ENCODE assay signal across 9 cellular contexts in the genomic region with DNA sequence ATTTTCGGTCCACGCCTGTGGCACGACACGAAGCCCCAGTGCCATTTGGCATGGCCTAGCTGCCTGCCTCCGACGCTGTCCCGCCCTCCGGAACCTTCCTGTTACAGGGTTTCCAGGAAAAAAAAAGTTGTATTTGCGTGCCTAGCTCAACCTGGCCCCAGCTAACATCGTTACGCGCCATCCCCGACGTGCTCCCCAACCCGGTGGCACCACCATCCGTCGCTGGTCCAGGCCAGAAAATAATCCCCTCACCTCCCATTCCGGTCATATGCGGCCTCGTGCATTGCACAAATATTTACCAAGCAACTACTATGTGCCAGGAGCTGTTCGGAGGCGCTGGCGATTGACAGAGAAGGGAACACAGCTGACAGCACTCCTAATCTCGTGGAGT. TPM values are rescaled to one million over a fixed set of nuclear protein-coding genes. Genes with fewer than 3 reads are reported as not detected.
A peak's percentile ranks its signal among the peaks of the same experiment; 100 is the strongest.
DNase-seq lines count a peak whose midpoint lies in the region; ATAC-seq and TF ChIP-seq lines count a peak whose summit lies in the region.
"Had no signal": no experiment of that assay in that cellular context is flagged by ENCODE, and none has a peak within 500 bp of the region (broad histone marks: within the 10 kb centered on the region; RNA-seq: fewer than 3 reads in every experiment).

No MANE protein-coding gene starts in this region.

- no peaks in the 10 kb centered on the region for H3K79me1 ChIP-seq in trophoblast cell (ENCODE audit: low read length)

- H3K14ac ChIP-seq in trophoblast cell (ENCODE audit: low read length), result no peak overlapping the region

- H3K79me2 ChIP-seq in trophoblast cell (ENCODE audit: control insufficient read depth, insufficient read depth, low read length, poor library complexity), result no peaks in the 10 kb centered on the region

- H3K4me2 ChIP-seq in trophoblast cell (ENCODE audit: low read length), result peak overlapping the region; percentile 71

- DNase-seq in DMS53 (lab: John Stamatoyannopoulos, UW) (peak; percentile 86), RWPE2 (ENCODE audit: low spot score) (no peak), esophagus squamous epithelium (lab: John Stamatoyannopoulos, UW) (no peak), trophoblast cell (no peak), ecto neural progenitor cell (ENCODE audit: low spot score) (no peak), amygdala (lab: John Stamatoyannopoulos, UW) (no peak), ureter (ENCODE audit: low spot score) (no peak)

- 9 to 42% methylated on average over 5 to 21 of the region's 24 CpGs for WGBS in esophagus squamous epithelium, 2 donors
- no CpG with 5 or more reads among the region's 24 CpGs for WGBS in trophoblast cell (ENCODE audit: extremely low coverage, insufficient coverage, insufficient read length)

- no peak for TF ChIP-seq CTCF in RWPE2 (IDR thresholded peaks at IDR 0.05; ENCODE audit: poor library complexity, severe bottlenecking)
- no peak for TF ChIP-seq CTCF in esophagus squamous epithelium (IDR thresholded peaks at IDR 0.05)

- no peak overlapping the region for H3K9ac ChIP-seq in trophoblast cell (ENCODE audit: low read length)

- H2AFZ ChIP-seq in trophoblast cell (ENCODE audit: insufficient read depth, low read length, poor library complexity), result no peak overlapping the region

- ATAC-seq in RWPE2 (ENCODE audit: low read depth) (no peak), HG02938 (IDR thresholded peaks at IDR 0.05; ENCODE audit: unreplicated experiment) (no peak)

- H3K9me3 ChIP-seq in RWPE2 (ENCODE audit: severe bottlenecking) (no peaks in the 10 kb centered on the region), esophagus squamous epithelium (no peaks in the 10 kb centered on the region), trophoblast cell (ENCODE audit: insufficient read depth, low read depth, low read length) (peaks cover 12% of the 10 kb centered on the region)

- no peak overlapping the region for H3K23ac ChIP-seq in trophoblast cell (ENCODE audit: low read length)

- H2AK5ac ChIP-seq in trophoblast cell (ENCODE audit: low read length), result no peak overlapping the region

- TF ChIP-seq POLR2A in esophagus squamous epithelium (IDR thresholded peaks at IDR 0.05), result no peak

- peaks cover 10% of the 10 kb centered on the region for H3K27me3 ChIP-seq in RWPE2 (ENCODE audit: insufficient read depth, poor library complexity, severe bottlenecking)
- H3K27me3 ChIP-seq in esophagus squamous epithelium, result peaks cover 0 to 64% (median 0%) of the 10 kb centered on the region in 4 donors
- peaks cover 19% of the 10 kb centered on the region for H3K27me3 ChIP-seq in trophoblast cell (ENCODE audit: insufficient read depth, low read length)

- no peaks in the 10 kb centered on the region for H3K4me1 ChIP-seq in RWPE2 (ENCODE audit: insufficient read depth, poor library complexity, severe bottlenecking)
- peaks cover 8 to 26% (median 9%) of the 10 kb centered on the region in 3 donors for H3K4me1 ChIP-seq in esophagus squamous epithelium
- peaks cover 10% of the 10 kb centered on the region in 2 experiments for H3K4me1 ChIP-seq in trophoblast cell (ENCODE audit: control insufficient read depth in 1 of 2, insufficient read depth in 2 of 2, low read length in 2 of 2)

- H4K8ac ChIP-seq in trophoblast cell (ENCODE audit: low read depth, low read length), result no peak overlapping the region

- H3K4ac ChIP-seq in trophoblast cell (ENCODE audit: low read depth, low read length), result no peak overlapping the region

- no peak overlapping the region for H4K12ac ChIP-seq in trophoblast cell (ENCODE audit: low read depth, low read length)

- intact Hi-C loops in esophagus squamous epithelium (cut with DNase I), result no loop called here

- H3K36me3 ChIP-seq in RWPE2 (ENCODE audit: low read depth) (no peaks in the 10 kb centered on the region), esophagus squamous epithelium (no peaks in the 10 kb centered on the region), trophoblast cell (ENCODE audit: control insufficient read depth in 1 of 2, insufficient read depth in 2 of 2, low read length in 2 of 2) (no peaks in the 10 kb centered on the region)

- H2BK5ac ChIP-seq in trophoblast cell (ENCODE audit: low read depth, low read length, poor library complexity), result no peak overlapping the region

- H3K27ac ChIP-seq in RWPE2 (ENCODE audit: poor library complexity, severe bottlenecking) (no peak overlapping the region), esophagus squamous epithelium (peak overlapping the region in 1 of 4 donors; percentile 62), trophoblast cell (ENCODE audit: low read depth, low read length) (no peak overlapping the region)

- H2BK120ac ChIP-seq in trophoblast cell (ENCODE audit: insufficient read depth, low read length, poor library complexity), result no peak overlapping the region

- no peak overlapping the region for H3K18ac ChIP-seq in trophoblast cell (ENCODE audit: low read length)

- no peak overlapping the region for H2BK12ac ChIP-seq in trophoblast cell (ENCODE audit: low read length)

- H4K91ac ChIP-seq in trophoblast cell (ENCODE audit: low read depth, low read length), result no peak overlapping the region

- H3K4me3 ChIP-seq in RWPE2 (ENCODE audit: severe bottlenecking), result peak overlapping the region; percentile 47
- H3K4me3 ChIP-seq in esophagus squamous epithelium, result peak overlapping the region; percentile 38 to 65 (median 56)
- H3K4me3 ChIP-seq in trophoblast cell (ENCODE audit: low read depth, low read length), result no peak overlapping the region

RNA-seq across cellular contexts. Expression of a gene that starts 1.4 kb away (rescaled TPM):
- 1 to 10 TPM in 1 of 4 donors, under 1 TPM in 1, not detected in 2; 0.18 to 1.1 TPM for total RNA-seq in esophagus squamous epithelium
- polyA plus RNA-seq in trophoblast cell (2013), result 1.1 TPM in 2 replicates
- total RNA-seq in ureter, result not detected

RNA-seq across cellular contexts. Expression of a gene that starts 21.9 kb away (rescaled TPM):
- total RNA-seq in esophagus squamous epithelium, result not detected
- polyA plus RNA-seq in trophoblast cell (2013), result not detected in 2 replicates
- not detected for total RNA-seq in ureter
- total RNA-seq: HT1080 had no signal

RNA-seq across cellular contexts. Expression of a gene that starts 30.9 kb away (rescaled TPM):
- total RNA-seq in esophagus squamous epithelium (10 to 100 TPM in 3 of 4 donors, 1 to 10 TPM in 1; 10.0 to 17.4 (median 13.2) TPM), ureter (40.4 TPM)
- 26.6 and 29.8 TPM in 2 replicates for polyA plus RNA-seq in trophoblast cell (2013)

RNA-seq across cellular contexts. Expression of a gene that starts 55.1 kb away (rescaled TPM):
- 100 to 1,000 TPM in 1 of 4 donors, 10 to 100 TPM in 3; 30.6 to 130 (median 45.2) TPM for total RNA-seq in esophagus squamous epithelium
- 25.3 and 25.5 TPM in 2 replicates for polyA plus RNA-seq in trophoblast cell (2013)
- total RNA-seq in ureter, result 61.6 TPM
